In the genomic region with DNA sequence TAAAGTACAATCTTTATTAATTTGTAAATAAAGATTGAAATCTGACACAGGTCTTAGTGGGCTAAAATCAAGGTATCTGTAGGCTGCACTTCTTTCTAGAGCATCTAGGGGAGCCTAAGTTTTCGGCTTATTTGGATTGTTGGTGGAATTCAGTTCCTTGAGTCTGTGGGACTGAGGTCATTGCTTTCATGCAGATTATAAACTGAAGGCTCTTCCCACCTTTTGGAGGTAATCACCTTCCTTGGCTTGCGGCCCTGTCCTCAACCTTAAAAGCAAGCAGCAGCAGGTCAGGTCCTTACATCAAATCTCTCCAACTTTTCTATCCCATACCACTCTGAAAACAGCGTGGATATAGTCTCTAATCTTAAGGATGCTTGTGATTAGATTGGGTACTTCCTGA, we compare ENCODE assay signal across 14 cellular contexts. TPM values are rescaled to one million over a fixed set of nuclear protein-coding genes. Genes with fewer than 3 reads are reported as not detected.
DNase-seq lines count a peak whose midpoint lies in the region; ATAC-seq, FAIRE-seq and TF ChIP-seq lines count a peak whose summit lies in the region.
"Had no signal": no experiment of that assay in that cellular context is flagged by ENCODE, and none has a peak within 500 bp of the region (broad histone marks: within the 10 kb centered on the region; RNA-seq: fewer than 3 reads in every experiment).

No MANE protein-coding gene starts in this region.

- peaks cover 50% of the 10 kb centered on the region for H3K4me1 Mint-ChIP-seq in WTC11

- no peaks in the 10 kb centered on the region for H3K36me3 Mint-ChIP-seq in WTC11

- H3K27me3 Mint-ChIP-seq in WTC11 (ENCODE audit: low read depth) = no peaks in the 10 kb centered on the region

- no peak for TF ChIP-seq CTCF in WTC11 (IDR thresholded peaks at IDR 0.05)

- H3K9me3 Mint-ChIP-seq in WTC11 = peaks cover 7% of the 10 kb centered on the region
- H3K9me3 Mint-ChIP-seq: CD4-positive, alpha-beta T cell had no signal

- POLR2A ChIA-PET in WTC11 (lab: Charles Lee) = no interaction called here

- no peak overlapping the region for H3K4me3 Mint-ChIP-seq in WTC11
- H3K4me3 Mint-ChIP-seq: CD4-positive, alpha-beta T cell had no signal

- TF ChIP-seq POLR2A in H54 (IDR thresholded peaks at IDR 0.05; ENCODE audit: low read depth, low read length) = no peak

- FAIRE-seq in H54 (lab: Jason Lieb, UNC) = no peak
- FAIRE-seq: A549, GM12878 had no signal

- peak; percentile 35 for DNase-seq in NCI-H82 (lab: John Stamatoyannopoulos, UW)
- no peak for DNase-seq in NCI-H82 treated with DMSO at 0.1 percent for 48 hours (lab: John Stamatoyannopoulos, UW; ENCODE audit: unreplicated experiment)
- DNase-seq in WTC11 (ENCODE audit: low spot score) = no peak
- DNase-seq in iPS DF 19.7 (ENCODE audit: low read depth, low spot score) = peak; percentile 25
- no peak for DNase-seq in COLO829 (ENCODE audit: low spot score)
- DNase-seq in H54 (ENCODE audit: insufficient read length, low spot score) = no peak
- DNase-seq: AML-193; CD4-positive, alpha-beta T cell; DMS79 treated with DMSO at 0.1 percent for 48 hours; HCEC 1CT; KG1 had no signal

- H3K27ac Mint-ChIP-seq in WTC11 = no peak overlapping the region
- H3K27ac Mint-ChIP-seq: CD4-positive, alpha-beta T cell had no signal

- ATAC-seq in WTC11 = peak; percentile 60
- ATAC-seq in GM21737 (IDR thresholded peaks at IDR 0.05; ENCODE audit: unreplicated experiment) = no peak
- ATAC-seq: A549, GM12878 had no signal

- CTCF ChIA-PET in WTC11 (lab: Charles Lee) = no interaction called here

TF ChIP-seq in WTC11, 78 proteins besides CTCF, POLR2A, EP300 and RAD21 (continues in another document):
- no peak for TF ChIP-seq ELF4 (CRISPR knock-in tag; IDR thresholded peaks at IDR 0.05; ENCODE audit: low read depth)
- TF ChIP-seq ZNF121 (CRISPR knock-in tag; IDR thresholded peaks at IDR 0.05) = no peak
- TF ChIP-seq, protein P1, sequence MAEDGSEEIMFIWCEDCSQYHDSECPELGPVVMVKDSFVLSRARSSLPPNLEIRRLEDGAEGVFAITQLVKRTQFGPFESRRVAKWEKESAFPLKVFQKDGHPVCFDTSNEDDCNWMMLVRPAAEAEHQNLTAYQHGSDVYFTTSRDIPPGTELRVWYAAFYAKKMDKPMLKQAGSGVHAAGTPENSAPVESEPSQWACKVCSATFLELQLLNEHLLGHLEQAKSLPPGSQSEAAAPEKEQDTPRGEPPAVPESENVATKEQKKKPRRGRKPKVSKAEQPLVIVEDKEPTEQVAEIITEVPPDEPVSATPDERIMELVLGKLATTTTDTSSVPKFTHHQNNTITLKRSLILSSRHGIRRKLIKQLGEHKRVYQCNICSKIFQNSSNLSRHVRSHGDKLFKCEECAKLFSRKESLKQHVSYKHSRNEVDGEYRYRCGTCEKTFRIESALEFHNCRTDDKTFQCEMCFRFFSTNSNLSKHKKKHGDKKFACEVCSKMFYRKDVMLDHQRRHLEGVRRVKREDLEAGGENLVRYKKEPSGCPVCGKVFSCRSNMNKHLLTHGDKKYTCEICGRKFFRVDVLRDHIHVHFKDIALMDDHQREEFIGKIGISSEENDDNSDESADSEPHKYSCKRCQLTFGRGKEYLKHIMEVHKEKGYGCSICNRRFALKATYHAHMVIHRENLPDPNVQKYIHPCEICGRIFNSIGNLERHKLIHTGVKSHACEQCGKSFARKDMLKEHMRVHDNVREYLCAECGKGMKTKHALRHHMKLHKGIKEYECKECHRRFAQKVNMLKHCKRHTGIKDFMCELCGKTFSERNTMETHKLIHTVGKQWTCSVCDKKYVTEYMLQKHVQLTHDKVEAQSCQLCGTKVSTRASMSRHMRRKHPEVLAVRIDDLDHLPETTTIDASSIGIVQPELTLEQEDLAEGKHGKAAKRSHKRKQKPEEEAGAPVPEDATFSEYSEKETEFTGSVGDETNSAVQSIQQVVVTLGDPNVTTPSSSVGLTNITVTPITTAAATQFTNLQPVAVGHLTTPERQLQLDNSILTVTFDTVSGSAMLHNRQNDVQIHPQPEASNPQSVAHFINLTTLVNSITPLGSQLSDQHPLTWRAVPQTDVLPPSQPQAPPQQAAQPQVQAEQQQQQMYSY (CRISPR knock-in tag; IDR thresholded peaks at IDR 0.05) = no peak
- TF ChIP-seq GRHL2 (CRISPR knock-in tag; IDR thresholded peaks at IDR 0.05; ENCODE audit: insufficient replicate concordance, severe bottlenecking) = no peak
- TF ChIP-seq, protein P2, sequence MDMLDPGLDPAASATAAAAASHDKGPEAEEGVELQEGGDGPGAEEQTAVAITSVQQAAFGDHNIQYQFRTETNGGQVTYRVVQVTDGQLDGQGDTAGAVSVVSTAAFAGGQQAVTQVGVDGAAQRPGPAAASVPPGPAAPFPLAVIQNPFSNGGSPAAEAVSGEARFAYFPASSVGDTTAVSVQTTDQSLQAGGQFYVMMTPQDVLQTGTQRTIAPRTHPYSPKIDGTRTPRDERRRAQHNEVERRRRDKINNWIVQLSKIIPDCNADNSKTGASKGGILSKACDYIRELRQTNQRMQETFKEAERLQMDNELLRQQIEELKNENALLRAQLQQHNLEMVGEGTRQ (CRISPR knock-in tag; IDR thresholded peaks at IDR 0.05) = no peak
- TF ChIP-seq NFATC4 (CRISPR knock-in tag; IDR thresholded peaks at IDR 0.05) = no peak
- TF ChIP-seq, protein P3, sequence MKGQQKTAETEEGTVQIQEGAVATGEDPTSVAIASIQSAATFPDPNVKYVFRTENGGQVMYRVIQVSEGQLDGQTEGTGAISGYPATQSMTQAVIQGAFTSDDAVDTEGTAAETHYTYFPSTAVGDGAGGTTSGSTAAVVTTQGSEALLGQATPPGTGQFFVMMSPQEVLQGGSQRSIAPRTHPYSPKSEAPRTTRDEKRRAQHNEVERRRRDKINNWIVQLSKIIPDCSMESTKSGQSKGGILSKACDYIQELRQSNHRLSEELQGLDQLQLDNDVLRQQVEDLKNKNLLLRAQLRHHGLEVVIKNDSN (CRISPR knock-in tag; IDR thresholded peaks at IDR 0.05) = no peak
- TF ChIP-seq NFYB (CRISPR knock-in tag; conservative IDR thresholded peaks at IDR 0.05; ENCODE audit: low read depth) = no peak
- TF ChIP-seq, protein P4, sequence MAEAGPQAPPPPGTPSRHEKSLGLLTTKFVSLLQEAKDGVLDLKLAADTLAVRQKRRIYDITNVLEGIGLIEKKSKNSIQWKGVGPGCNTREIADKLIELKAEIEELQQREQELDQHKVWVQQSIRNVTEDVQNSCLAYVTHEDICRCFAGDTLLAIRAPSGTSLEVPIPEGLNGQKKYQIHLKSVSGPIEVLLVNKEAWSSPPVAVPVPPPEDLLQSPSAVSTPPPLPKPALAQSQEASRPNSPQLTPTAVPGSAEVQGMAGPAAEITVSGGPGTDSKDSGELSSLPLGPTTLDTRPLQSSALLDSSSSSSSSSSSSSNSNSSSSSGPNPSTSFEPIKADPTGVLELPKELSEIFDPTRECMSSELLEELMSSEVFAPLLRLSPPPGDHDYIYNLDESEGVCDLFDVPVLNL (CRISPR knock-in tag; IDR thresholded peaks at IDR 0.05; ENCODE audit: borderline replicate concordance, low read depth) = no peak
- TF ChIP-seq, protein P5, sequence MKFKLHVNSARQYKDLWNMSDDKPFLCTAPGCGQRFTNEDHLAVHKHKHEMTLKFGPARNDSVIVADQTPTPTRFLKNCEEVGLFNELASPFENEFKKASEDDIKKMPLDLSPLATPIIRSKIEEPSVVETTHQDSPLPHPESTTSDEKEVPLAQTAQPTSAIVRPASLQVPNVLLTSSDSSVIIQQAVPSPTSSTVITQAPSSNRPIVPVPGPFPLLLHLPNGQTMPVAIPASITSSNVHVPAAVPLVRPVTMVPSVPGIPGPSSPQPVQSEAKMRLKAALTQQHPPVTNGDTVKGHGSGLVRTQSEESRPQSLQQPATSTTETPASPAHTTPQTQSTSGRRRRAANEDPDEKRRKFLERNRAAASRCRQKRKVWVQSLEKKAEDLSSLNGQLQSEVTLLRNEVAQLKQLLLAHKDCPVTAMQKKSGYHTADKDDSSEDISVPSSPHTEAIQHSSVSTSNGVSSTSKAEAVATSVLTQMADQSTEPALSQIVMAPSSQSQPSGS (CRISPR knock-in tag; IDR thresholded peaks at IDR 0.05; ENCODE audit: borderline replicate concordance, low read depth) = no peak
- TF ChIP-seq SMAD4 (CRISPR knock-in tag; IDR thresholded peaks at IDR 0.05) = no peak
- TF ChIP-seq CBFB (CRISPR knock-in tag; IDR thresholded peaks at IDR 0.05; ENCODE audit: low read depth) = no peak
- TF ChIP-seq, protein P6, sequence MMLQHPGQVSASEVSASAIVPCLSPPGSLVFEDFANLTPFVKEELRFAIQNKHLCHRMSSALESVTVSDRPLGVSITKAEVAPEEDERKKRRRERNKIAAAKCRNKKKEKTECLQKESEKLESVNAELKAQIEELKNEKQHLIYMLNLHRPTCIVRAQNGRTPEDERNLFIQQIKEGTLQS (CRISPR knock-in tag; conservative IDR thresholded peaks at IDR 0.05) = no peak
- TF ChIP-seq, protein P7, sequence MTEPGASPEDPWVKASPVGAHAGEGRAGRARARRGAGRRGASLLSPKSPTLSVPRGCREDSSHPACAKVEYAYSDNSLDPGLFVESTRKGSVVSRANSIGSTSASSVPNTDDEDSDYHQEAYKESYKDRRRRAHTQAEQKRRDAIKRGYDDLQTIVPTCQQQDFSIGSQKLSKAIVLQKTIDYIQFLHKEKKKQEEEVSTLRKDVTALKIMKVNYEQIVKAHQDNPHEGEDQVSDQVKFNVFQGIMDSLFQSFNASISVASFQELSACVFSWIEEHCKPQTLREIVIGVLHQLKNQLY (CRISPR knock-in tag; IDR thresholded peaks at IDR 0.05) = no peak
- TF ChIP-seq SOX15 (CRISPR knock-in tag; IDR thresholded peaks at IDR 0.05) = no peak
- TF ChIP-seq IRF2 (CRISPR knock-in tag; IDR thresholded peaks at IDR 0.05; ENCODE audit: borderline replicate concordance, low read depth) = no peak
- no peak for TF ChIP-seq RORB (CRISPR knock-in tag; IDR thresholded peaks at IDR 0.05)
- TF ChIP-seq, protein P8, sequence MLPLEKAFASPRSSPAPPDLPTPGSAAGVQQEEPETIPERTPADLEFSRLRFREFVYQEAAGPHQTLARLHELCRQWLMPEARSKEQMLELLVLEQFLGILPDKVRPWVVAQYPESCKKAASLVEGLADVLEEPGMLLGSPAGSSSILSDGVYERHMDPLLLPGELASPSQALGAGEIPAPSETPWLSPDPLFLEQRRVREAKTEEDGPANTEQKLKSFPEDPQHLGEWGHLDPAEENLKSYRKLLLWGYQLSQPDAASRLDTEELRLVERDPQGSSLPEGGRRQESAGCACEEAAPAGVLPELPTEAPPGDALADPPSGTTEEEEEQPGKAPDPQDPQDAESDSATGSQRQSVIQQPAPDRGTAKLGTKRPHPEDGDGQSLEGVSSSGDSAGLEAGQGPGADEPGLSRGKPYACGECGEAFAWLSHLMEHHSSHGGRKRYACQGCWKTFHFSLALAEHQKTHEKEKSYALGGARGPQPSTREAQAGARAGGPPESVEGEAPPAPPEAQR (CRISPR knock-in tag; IDR thresholded peaks at IDR 0.05) = no peak
- TF ChIP-seq, protein P9, sequence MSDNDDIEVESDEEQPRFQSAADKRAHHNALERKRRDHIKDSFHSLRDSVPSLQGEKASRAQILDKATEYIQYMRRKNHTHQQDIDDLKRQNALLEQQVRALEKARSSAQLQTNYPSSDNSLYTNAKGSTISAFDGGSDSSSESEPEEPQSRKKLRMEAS (CRISPR knock-in tag; IDR thresholded peaks at IDR 0.05) = no peak

RNA-seq across cellular contexts. Expression of a gene that starts 25.9 kb away (rescaled TPM):
- total RNA-seq in WTC11 (2021) = 51.8 to 55.7 TPM (median 53.1 TPM) in 3 replicates

Comparison
In these comparisons a context has a peak if more than half of its experiments do, and no peak if none do; other contexts are left out.
1. DNase-seq: peak in NCI-H82 (single experiment) and iPS DF 19.7 (single experiment); none in NCI-H82 treated with DMSO at 0.1 percent for 48 hours (single experiment), WTC11 (single experiment), COLO829 (single experiment) and H54 (single experiment).